ENCODE assay signal across 8 cellular contexts in the genomic region with DNA sequence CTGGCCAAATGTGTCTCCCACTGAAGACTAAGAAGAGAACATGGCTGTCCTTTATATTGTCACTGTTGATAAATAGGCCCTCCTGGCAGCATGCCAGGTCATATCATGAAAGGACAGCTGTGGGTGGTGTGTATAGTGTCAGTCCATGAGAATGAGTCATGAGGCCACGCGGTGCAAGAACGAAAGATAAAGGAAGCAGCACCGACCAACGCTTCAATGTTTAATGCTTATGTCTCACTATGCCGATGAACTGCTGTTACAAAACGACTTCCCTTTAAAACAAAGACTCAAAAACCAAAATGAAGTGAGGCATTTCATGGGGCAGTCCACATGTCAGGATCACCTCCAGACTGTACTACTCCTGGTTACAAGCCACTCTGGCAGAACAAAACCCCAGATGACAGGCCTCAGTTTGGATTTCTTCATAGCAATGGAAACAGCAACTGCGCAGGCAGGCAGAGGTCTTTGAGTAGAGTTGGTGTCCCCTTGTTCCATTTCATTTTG. TPM values are rescaled to one million over a fixed set of nuclear protein-coding genes. Genes with fewer than 3 reads are reported as not detected.
DNase-seq lines count a peak whose midpoint lies in the region; ATAC-seq, FAIRE-seq and TF ChIP-seq lines count a peak whose summit lies in the region.

No MANE protein-coding gene starts in this region.

- H3K4me3 Mint-ChIP-seq in activated naive CD8-positive, alpha-beta T cell treated with anti-CD3 and anti-CD28 coated beads, Interleukin-2, amount 50 U/mL, for 24 hours: no peak overlapping the region

- intact Hi-C loops in mucosa of descending colon (cut with DNase I, micrococcal nuclease): loop anchor here (5.0 to 10.0 kb wide), 3 partner anchors 140 to 273 kb away; no protein-coding TSS in a partner anchor

- no peak overlapping the region for H3K9ac ChIP-seq in subcutaneous abdominal adipose tissue (ENCODE audit: low read length in 5 of 5)

- H3K9me3 ChIP-seq in mucosa of descending colon (no peaks in the 10 kb centered on the region), subcutaneous abdominal adipose tissue (ENCODE audit: control insufficient read depth in 5 of 5, low read length in 5 of 5) (peaks cover 0 to under 1% (median 0%) of the 10 kb centered on the region in 5 donors)

- H3K27ac ChIP-seq in subcutaneous abdominal adipose tissue (ENCODE audit: low read depth, low read length): peak overlapping the region; percentile 39

- peaks cover 0 to 10% (median 8%) of the 10 kb centered on the region in 5 donors for H3K27me3 ChIP-seq in subcutaneous abdominal adipose tissue (ENCODE audit: control insufficient read depth in 5 of 5, insufficient read depth in 4 of 5, low read length in 5 of 5)

- H3K4me3 ChIP-seq in mucosa of descending colon (no peak overlapping the region), subcutaneous abdominal adipose tissue (ENCODE audit: low read depth in 1 of 5, low read length in 5 of 5) (no peak overlapping the region)

- no peak for FAIRE-seq in D721Med (lab: Jason Lieb, UNC)

- DNase-seq in KBM-7 (peak; percentile 80), T follicular helper cell (ENCODE audit: low read depth) (peak; percentile 57), mucosa of descending colon (peak in 2 of 3 donors; percentile 41 to 60), D721Med (ENCODE audit: insufficient read length, low spot score) (no peak), SKM-1 (lab: John Stamatoyannopoulos, UW; ENCODE audit: unreplicated experiment) (no peak)
- DNase-seq in activated naive CD8-positive, alpha-beta T cell treated with anti-CD3 and anti-CD28 coated beads, Interleukin-2, amount 50 U/mL, for 24 hours: peak; percentile 42

- in situ Hi-C loops in KBM-7 (cut with MboI; ENCODE audit: low pct_unique_long_range_greater_than_20kb, low sequenced_read_pairs): loop anchor here (25.0 kb wide), 1 partner anchor 135 kb away; no protein-coding TSS in a partner anchor

- no peak for TF ChIP-seq CTCF in mucosa of descending colon (IDR thresholded peaks at IDR 0.05)
- TF ChIP-seq CTCF in D721Med (IDR thresholded peaks at IDR 0.05; ENCODE audit: insufficient read depth, missing control alignments): no peak

- H3K36me3 Mint-ChIP-seq in activated naive CD8-positive, alpha-beta T cell treated with anti-CD3 and anti-CD28 coated beads, Interleukin-2, amount 50 U/mL, for 24 hours (ENCODE audit: low read depth): no peaks in the 10 kb centered on the region

- peak; percentile 86 for ATAC-seq in activated naive CD8-positive, alpha-beta T cell treated with anti-CD3 and anti-CD28 coated beads, Interleukin-2, amount 50 U/mL, for 24 hours
- ATAC-seq in mucosa of descending colon (peak; percentile 86), HG03175 (IDR thresholded peaks at IDR 0.05; ENCODE audit: unreplicated experiment) (no peak)

- no peaks in the 10 kb centered on the region for H3K9me3 Mint-ChIP-seq in activated naive CD8-positive, alpha-beta T cell treated with anti-CD3 and anti-CD28 coated beads, Interleukin-2, amount 50 U/mL, for 24 hours

- no peaks in the 10 kb centered on the region for H3K27me3 Mint-ChIP-seq in activated naive CD8-positive, alpha-beta T cell treated with anti-CD3 and anti-CD28 coated beads, Interleukin-2, amount 50 U/mL, for 24 hours

- peak overlapping the region; percentile 80 for H3K27ac Mint-ChIP-seq in activated naive CD8-positive, alpha-beta T cell treated with anti-CD3 and anti-CD28 coated beads, Interleukin-2, amount 50 U/mL, for 24 hours

- H3K4me1 Mint-ChIP-seq in activated naive CD8-positive, alpha-beta T cell treated with anti-CD3 and anti-CD28 coated beads, Interleukin-2, amount 50 U/mL, for 24 hours: peaks cover 17% of the 10 kb centered on the region

- H3K36me3 ChIP-seq in mucosa of descending colon (ENCODE audit: low read depth) (no peaks in the 10 kb centered on the region), subcutaneous abdominal adipose tissue (ENCODE audit: control insufficient read depth in 5 of 5, insufficient read depth in 5 of 5, low read length in 5 of 5) (no peaks in the 10 kb centered on the region)

- H3K4me1 ChIP-seq in mucosa of descending colon (ENCODE audit: low read depth) (peaks cover 2% of the 10 kb centered on the region), subcutaneous abdominal adipose tissue (ENCODE audit: control insufficient read depth in 5 of 5, insufficient read depth in 5 of 5, low read length in 5 of 5) (peaks cover 6 to 13% (median 6%) of the 10 kb centered on the region in 5 donors)

RNA-seq across cellular contexts. Expression of a gene that starts 5.2 kb away (rescaled TPM):
- 1 to 10 TPM; 4.0 to 5.3 (median 4.8) TPM for total RNA-seq in mucosa of descending colon

RNA-seq across cellular contexts. Expression of a gene that starts 41.2 kb away (rescaled TPM):
- 10 to 100 TPM; 38.1 to 49.5 (median 40.8) TPM for total RNA-seq in mucosa of descending colon

Comparison
In these comparisons a context has a peak if more than half of its experiments do, and no peak if none do; other contexts are left out.
1. DNase-seq: peak in KBM-7 (single experiment), T follicular helper cell (single experiment), activated naive CD8-positive, alpha-beta T cell treated with anti-CD3 and anti-CD28 coated beads, Interleukin-2, amount 50 U/mL, for 24 hours (single experiment) and mucosa of descending colon (2 of 3); none in D721Med (single experiment) and SKM-1 (single experiment).